1 cellular context compared by ENCODE assay signal in the genomic region with DNA sequence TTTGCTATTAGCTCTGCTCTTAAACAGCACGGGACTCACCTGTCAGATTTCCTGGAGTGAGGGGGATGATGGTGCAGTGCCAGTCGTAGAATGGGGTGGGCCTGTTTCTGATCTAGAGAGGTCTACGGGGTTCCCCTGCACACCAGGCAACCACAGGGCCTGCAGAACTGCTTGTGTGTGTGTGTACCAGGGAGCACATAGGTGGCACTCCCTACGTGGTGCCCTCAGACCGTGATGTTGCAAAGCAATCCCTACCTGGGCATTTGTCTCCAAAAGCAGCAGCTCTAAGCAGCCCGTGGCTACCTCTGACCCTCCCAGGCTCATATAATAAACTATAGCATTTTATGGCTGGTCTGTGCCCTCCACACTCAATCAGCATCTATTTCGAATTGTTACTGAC.
TF ChIP-seq lines count a peak whose summit lies in the region.

No MANE protein-coding gene starts in this region.

TF ChIP-seq in WTC11, 78 proteins besides CTCF, POLR2A, EP300 and RAD21 (continued from another document):
- no peak for TF ChIP-seq SMAD3 (CRISPR knock-in tag; IDR thresholded peaks at IDR 0.05; ENCODE audit: borderline replicate concordance)
- no peak for TF ChIP-seq GRHL2 (CRISPR knock-in tag; IDR thresholded peaks at IDR 0.05; ENCODE audit: insufficient replicate concordance, severe bottlenecking)
- no peak for TF ChIP-seq NFATC4 (CRISPR knock-in tag; IDR thresholded peaks at IDR 0.05)
- no peak for TF ChIP-seq TEAD4 (CRISPR knock-in tag; IDR thresholded peaks at IDR 0.05)
- no peak for TF ChIP-seq ZSCAN18 (CRISPR knock-in tag; IDR thresholded peaks at IDR 0.05)
- TF ChIP-seq ATF1 (CRISPR knock-in tag; IDR thresholded peaks at IDR 0.05) = no peak
- TF ChIP-seq MAX (CRISPR knock-in tag; IDR thresholded peaks at IDR 0.05) = no peak
- no peak for TF ChIP-seq TCF7 (CRISPR knock-in tag; IDR thresholded peaks at IDR 0.05; ENCODE audit: low read depth)
- TF ChIP-seq, protein P1, sequence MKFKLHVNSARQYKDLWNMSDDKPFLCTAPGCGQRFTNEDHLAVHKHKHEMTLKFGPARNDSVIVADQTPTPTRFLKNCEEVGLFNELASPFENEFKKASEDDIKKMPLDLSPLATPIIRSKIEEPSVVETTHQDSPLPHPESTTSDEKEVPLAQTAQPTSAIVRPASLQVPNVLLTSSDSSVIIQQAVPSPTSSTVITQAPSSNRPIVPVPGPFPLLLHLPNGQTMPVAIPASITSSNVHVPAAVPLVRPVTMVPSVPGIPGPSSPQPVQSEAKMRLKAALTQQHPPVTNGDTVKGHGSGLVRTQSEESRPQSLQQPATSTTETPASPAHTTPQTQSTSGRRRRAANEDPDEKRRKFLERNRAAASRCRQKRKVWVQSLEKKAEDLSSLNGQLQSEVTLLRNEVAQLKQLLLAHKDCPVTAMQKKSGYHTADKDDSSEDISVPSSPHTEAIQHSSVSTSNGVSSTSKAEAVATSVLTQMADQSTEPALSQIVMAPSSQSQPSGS (CRISPR knock-in tag; IDR thresholded peaks at IDR 0.05; ENCODE audit: borderline replicate concordance, low read depth) = no peak
